In the genomic region with DNA sequence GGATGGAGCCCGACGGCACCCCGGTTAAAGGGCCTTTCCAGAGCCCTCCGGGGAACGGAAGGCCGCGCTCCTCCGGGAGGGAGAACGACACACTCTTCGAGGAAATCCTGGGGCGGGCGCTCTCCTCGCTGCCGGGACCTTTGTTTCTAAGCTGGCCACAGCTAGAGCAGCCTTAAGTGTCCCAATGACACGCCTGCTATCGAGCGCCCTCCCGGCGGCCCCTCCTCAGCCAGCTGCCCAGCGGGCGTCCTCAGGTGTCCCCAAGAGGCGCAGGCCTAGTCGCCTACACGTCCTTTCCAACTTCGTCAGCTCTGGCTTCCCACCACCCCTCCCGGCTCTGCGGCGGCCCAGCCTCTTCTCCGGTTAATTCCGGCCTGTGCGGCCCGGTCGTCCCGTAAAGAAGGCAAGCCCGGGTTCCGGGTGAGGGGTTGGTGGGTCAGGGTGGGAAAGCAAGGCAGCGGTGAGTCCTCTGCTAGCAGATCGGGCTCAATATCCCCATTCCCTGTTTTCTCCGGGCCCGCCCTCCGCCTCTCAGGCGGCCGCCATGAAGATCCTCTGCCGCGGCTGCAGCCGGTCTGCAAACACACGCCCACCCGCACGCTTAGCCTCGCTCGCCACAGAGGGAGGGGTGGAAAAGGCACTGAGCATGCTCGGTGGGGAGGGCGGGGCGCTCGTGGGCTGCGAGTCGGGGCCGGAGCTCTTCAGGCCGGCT, we compare ENCODE assay signal across 8 cellular contexts. TPM values are rescaled to one million over a fixed set of nuclear protein-coding genes. Genes with fewer than 3 reads are reported as not detected.
DNase-seq lines count a peak whose midpoint lies in the region; ATAC-seq and TF ChIP-seq lines count a peak whose summit lies in the region.

No MANE protein-coding gene starts in this region.

- peaks cover 23% of the 10 kb centered on the region for H3K4me1 ChIP-seq in OCI-LY7 (ENCODE audit: insufficient read depth, low read length, poor library complexity, severe bottlenecking)

- peak overlapping the region; percentile 97 for H3K4me2 ChIP-seq in OCI-LY7 (ENCODE audit: low read length)

- peak; percentile 76 for DNase-seq in DMS53 treated with DMSO at 0.1 percent for 48 hours (lab: John Stamatoyannopoulos, UW; ENCODE audit: unreplicated experiment)
- peak; percentile 85 for DNase-seq in HuH-7.5 (ENCODE audit: low spot score)
- peak; percentile 94 for DNase-seq in OCI-LY7 (ENCODE audit: low spot score)
- DNase-seq in activated T-cell treated with anti-CD3 and anti-CD28 coated beads, Interleukin-2, amount 50 U/mL, for 48 hours: peak; percentile 94 to 95
- DNase-seq in myocyte (ENCODE audit: low read depth): peak; percentile 98
- peak; percentile 79 for DNase-seq in stimulated activated CD8-positive, alpha-beta memory T cell treated with anti-CD3 and anti-CD28 coated beads, Interleukin-7, amount 100 ng/mL, for 24 hours (ENCODE audit: low read depth)

- H3K27ac ChIP-seq in OCI-LY7 (ENCODE audit: low read depth, low read length, poor library complexity, severe bottlenecking): peak overlapping the region; percentile 66

- H3K9me2 ChIP-seq in OCI-LY7 (ENCODE audit: insufficient read depth, low read length): no peaks in the 10 kb centered on the region

- H3K4me3 ChIP-seq in OCI-LY7 (ENCODE audit: low read depth, low read length, poor library complexity, severe bottlenecking): peak overlapping the region; percentile 85

- H3K9me3 ChIP-seq in OCI-LY7 (ENCODE audit: low read length): no peaks in the 10 kb centered on the region

- TF ChIP-seq CTCF in OCI-LY7 (conservative IDR thresholded peaks at IDR 0.05; ENCODE audit: low read length): no peak

- ATAC-seq in GM21529 (IDR thresholded peaks at IDR 0.05; ENCODE audit: unreplicated experiment): peak; percentile 85
- peak; percentile 99 for ATAC-seq in esophagus mucosa

- BruUV-seq in OCI-LY7 (replicated peaks; lab: Mats Ljungman, UMichigan): no TSS peak

- H3K79me2 ChIP-seq in OCI-LY7 (ENCODE audit: insufficient read depth, low read depth, low read length): peaks cover 55% of the 10 kb centered on the region

- intact Hi-C loops in OCI-LY7 (cut with micrococcal nuclease; ENCODE audit: unreplicated experiment): loop anchor here (1.0 to 5.0 kb wide), 5 partner anchors 30 to 827 kb away; a partner anchor contains a TSS

- H3K36me3 ChIP-seq in OCI-LY7 (ENCODE audit: insufficient read depth, low read length): peaks cover 7% of the 10 kb centered on the region

- H2AFZ ChIP-seq in OCI-LY7 (ENCODE audit: low read length): peak overlapping the region; percentile 84

- peaks cover 15% of the 10 kb centered on the region for H4K20me1 ChIP-seq in OCI-LY7 (ENCODE audit: insufficient read depth, low read length)

- POLR2A ChIA-PET in OCI-LY7 (lab: Charles Lee): interaction anchor here (0.6 to 3.4 kb wide), 11 partner anchors 9 to 666 kb away, joined by 3 to 21 read pairs (median 3); a partner anchor contains a TSS

- CTCF ChIA-PET in OCI-LY7 (lab: Charles Lee; ENCODE audit: unreplicated experiment): interaction anchor here (1.2 to 2.4 kb wide), 2 partner anchors 23 to 118 kb away, joined by 3 to 8 read pairs; a partner anchor contains a TSS

RNA-seq across cellular contexts. Expression of a gene that starts 0.4 kb away (rescaled TPM):
- total RNA-seq in OCI-LY7 (2014; rRNA removed; shearing (Covaris generic)): 46.3 and 53.5 TPM in 2 replicates
- total RNA-seq in OCI-LY7 (2022) (57.8 and 59.4 TPM in 2 replicates), esophagus mucosa (36.5 TPM), myocyte (74.3 and 80.9 TPM in 2 replicates)
- polyA plus RNA-seq in myocyte (2012): 45.6 TPM

Comparison
In these comparisons a context has a peak if more than half of its experiments do, and no peak if none do; other contexts are left out.
1. Peak in every context shown above with its lines: DNase-seq, ATAC-seq, H3K4me3 ChIP-seq and H3K27ac ChIP-seq.